3 cellular contexts compared by ENCODE assay signal in the genomic region with DNA sequence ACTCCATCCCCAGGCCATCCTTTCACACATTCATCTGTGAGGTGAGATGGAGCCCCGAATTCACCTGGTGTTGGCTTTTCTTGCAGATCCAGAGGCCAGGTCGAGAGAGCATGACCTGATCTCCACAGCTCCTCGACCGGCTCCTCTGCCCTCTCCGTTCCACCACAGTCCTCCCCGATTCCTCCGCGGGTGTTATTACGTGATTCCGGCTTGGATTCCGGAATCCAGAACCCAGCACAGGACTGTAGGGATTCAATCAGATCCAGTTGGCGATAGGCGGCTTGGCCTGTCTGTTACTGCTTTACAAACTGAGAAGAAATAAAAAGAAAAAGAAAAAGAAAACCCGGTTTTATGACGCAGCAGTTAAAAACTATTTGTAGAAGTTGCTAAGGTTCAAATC.
TF ChIP-seq lines count a peak whose summit lies in the region.

No MANE protein-coding gene starts in this region.

TF ChIP-seq in WTC11, 78 proteins besides CTCF, POLR2A, EP300 and RAD21 (continued from another document):
- TF ChIP-seq, protein P1, sequence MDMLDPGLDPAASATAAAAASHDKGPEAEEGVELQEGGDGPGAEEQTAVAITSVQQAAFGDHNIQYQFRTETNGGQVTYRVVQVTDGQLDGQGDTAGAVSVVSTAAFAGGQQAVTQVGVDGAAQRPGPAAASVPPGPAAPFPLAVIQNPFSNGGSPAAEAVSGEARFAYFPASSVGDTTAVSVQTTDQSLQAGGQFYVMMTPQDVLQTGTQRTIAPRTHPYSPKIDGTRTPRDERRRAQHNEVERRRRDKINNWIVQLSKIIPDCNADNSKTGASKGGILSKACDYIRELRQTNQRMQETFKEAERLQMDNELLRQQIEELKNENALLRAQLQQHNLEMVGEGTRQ (CRISPR knock-in tag; IDR thresholded peaks at IDR 0.05) = no peak
- no peak for TF ChIP-seq NFYB (CRISPR knock-in tag; conservative IDR thresholded peaks at IDR 0.05; ENCODE audit: low read depth)
- TF ChIP-seq, protein P2, sequence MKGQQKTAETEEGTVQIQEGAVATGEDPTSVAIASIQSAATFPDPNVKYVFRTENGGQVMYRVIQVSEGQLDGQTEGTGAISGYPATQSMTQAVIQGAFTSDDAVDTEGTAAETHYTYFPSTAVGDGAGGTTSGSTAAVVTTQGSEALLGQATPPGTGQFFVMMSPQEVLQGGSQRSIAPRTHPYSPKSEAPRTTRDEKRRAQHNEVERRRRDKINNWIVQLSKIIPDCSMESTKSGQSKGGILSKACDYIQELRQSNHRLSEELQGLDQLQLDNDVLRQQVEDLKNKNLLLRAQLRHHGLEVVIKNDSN (CRISPR knock-in tag; IDR thresholded peaks at IDR 0.05) = no peak
- no peak for TF ChIP-seq ZNF232 (CRISPR knock-in tag; IDR thresholded peaks at IDR 0.05)
- TF ChIP-seq, protein P3, sequence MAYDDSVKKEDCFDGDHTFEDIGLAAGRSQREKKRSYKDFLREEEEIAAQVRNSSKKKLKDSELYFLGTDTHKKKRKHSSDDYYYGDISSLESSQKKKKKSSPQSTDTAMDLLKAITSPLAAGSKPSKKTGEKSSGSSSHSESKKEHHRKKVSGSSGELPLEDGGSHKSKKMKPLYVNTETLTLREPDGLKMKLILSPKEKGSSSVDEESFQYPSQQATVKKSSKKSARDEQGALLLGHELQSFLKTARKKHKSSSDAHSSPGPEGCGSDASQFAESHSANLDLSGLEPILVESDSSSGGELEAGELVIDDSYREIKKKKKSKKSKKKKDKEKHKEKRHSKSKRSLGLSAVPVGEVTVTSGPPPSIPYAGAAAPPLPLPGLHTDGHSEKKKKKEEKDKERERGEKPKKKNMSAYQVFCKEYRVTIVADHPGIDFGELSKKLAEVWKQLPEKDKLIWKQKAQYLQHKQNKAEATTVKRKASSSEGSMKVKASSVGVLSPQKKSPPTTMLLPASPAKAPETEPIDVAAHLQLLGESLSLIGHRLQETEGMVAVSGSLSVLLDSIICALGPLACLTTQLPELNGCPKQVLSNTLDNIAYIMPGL (CRISPR knock-in tag; IDR thresholded peaks at IDR 0.05) = no peak
- TF ChIP-seq CREM (CRISPR knock-in tag; IDR thresholded peaks at IDR 0.05) = no peak
- TF ChIP-seq, protein P4, sequence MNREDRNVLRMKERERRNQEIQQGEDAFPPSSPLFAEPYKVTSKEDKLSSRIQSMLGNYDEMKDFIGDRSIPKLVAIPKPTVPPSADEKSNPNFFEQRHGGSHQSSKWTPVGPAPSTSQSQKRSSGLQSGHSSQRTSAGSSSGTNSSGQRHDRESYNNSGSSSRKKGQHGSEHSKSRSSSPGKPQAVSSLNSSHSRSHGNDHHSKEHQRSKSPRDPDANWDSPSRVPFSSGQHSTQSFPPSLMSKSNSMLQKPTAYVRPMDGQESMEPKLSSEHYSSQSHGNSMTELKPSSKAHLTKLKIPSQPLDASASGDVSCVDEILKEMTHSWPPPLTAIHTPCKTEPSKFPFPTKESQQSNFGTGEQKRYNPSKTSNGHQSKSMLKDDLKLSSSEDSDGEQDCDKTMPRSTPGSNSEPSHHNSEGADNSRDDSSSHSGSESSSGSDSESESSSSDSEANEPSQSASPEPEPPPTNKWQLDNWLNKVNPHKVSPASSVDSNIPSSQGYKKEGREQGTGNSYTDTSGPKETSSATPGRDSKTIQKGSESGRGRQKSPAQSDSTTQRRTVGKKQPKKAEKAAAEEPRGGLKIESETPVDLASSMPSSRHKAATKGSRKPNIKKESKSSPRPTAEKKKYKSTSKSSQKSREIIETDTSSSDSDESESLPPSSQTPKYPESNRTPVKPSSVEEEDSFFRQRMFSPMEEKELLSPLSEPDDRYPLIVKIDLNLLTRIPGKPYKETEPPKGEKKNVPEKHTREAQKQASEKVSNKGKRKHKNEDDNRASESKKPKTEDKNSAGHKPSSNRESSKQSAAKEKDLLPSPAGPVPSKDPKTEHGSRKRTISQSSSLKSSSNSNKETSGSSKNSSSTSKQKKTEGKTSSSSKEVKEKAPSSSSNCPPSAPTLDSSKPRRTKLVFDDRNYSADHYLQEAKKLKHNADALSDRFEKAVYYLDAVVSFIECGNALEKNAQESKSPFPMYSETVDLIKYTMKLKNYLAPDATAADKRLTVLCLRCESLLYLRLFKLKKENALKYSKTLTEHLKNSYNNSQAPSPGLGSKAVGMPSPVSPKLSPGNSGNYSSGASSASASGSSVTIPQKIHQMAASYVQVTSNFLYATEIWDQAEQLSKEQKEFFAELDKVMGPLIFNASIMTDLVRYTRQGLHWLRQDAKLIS (CRISPR knock-in tag; IDR thresholded peaks at IDR 0.05; ENCODE audit: borderline replicate concordance) = no peak

TF ChIP-seq in HEK293T, 16 proteins besides CTCF, POLR2A, EP300 and RAD21 (continued from another document):
- no peak for TF ChIP-seq ELF4 (IDR thresholded peaks at IDR 0.05)
- TF ChIP-seq SUZ12 (IDR thresholded peaks at IDR 0.05) = no peak
- TF ChIP-seq LEF1 (IDR thresholded peaks at IDR 0.05; ENCODE audit: borderline replicate concordance) = no peak
- no peak for TF ChIP-seq HDGF (IDR thresholded peaks at IDR 0.05; ENCODE audit: borderline replicate concordance)
- TF ChIP-seq L3MBTL2 (conservative IDR thresholded peaks at IDR 0.05) = no peak
- TF ChIP-seq CTBP1 (IDR thresholded peaks at IDR 0.05; ENCODE audit: borderline replicate concordance) = no peak

TF ChIP-seq in SK-N-SH, 30 proteins besides CTCF, POLR2A, EP300 and RAD21:
- TF ChIP-seq, protein P5, sequence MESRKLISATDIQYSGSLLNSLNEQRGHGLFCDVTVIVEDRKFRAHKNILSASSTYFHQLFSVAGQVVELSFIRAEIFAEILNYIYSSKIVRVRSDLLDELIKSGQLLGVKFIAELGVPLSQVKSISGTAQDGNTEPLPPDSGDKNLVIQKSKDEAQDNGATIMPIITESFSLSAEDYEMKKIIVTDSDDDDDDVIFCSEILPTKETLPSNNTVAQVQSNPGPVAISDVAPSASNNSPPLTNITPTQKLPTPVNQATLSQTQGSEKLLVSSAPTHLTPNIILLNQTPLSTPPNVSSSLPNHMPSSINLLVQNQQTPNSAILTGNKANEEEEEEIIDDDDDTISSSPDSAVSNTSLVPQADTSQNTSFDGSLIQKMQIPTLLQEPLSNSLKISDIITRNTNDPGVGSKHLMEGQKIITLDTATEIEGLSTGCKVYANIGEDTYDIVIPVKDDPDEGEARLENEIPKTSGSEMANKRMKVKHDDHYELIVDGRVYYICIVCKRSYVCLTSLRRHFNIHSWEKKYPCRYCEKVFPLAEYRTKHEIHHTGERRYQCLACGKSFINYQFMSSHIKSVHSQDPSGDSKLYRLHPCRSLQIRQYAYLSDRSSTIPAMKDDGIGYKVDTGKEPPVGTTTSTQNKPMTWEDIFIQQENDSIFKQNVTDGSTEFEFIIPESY (IDR thresholded peaks at IDR 0.05; ENCODE audit: borderline replicate concordance, low read depth) = no peak
- no peak for TF ChIP-seq TAF1 (IDR thresholded peaks at IDR 0.05; ENCODE audit: borderline replicate concordance, low read depth, low read length)
- TF ChIP-seq FOXM1 (IDR thresholded peaks at IDR 0.05; ENCODE audit: low read depth) = no peak
- no peak for TF ChIP-seq MXI1 (IDR thresholded peaks at IDR 0.05; ENCODE audit: low read depth, low read length)
- TF ChIP-seq SIN3A (IDR thresholded peaks at IDR 0.05; ENCODE audit: borderline replicate concordance, low read depth, low read length) = no peak
- no peak for TF ChIP-seq GATA2 (CRISPR knock-in tag; IDR thresholded peaks at IDR 0.05)
- TF ChIP-seq NRF1 (IDR thresholded peaks at IDR 0.05; ENCODE audit: low read depth, low read length) = no peak
